ENCODE assay signal across 26 cellular contexts in the genomic region with DNA sequence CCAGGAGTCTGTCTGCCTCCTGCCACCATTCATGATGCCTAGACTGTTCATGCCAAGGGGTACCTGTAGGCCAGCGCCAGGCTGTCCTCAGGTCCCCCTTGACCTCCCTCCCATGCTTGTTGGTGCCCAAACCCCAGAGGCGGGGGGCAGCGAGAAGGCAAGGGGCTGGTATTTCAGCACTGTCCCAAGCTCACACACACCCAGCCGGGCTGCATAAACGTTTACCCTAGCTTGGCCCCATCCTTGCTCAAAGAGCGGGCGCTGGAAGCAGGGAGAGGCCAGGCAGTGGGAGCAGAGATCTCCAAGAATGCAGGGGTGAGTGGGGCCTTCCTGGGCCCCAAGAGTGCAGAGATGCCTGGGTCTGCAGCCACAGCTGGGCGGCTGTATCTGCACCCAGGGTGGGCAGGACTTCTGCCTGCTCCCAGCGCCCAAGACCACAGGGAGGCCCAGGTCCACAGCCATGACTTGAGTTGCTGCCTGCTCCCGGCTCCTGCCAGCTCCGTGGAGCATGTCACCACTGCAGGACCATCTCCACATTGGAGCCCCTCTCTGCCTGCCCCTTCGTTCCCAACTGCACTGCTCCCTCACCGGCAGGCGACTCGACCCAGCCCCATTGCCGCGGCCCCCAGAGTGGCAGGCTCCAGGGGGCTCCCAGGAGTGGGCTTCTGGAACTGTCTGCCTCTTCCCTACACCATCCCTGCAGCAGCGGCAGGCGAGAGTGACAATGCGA.
"Had no signal": no experiment of that assay in that cellular context is flagged by ENCODE, and none has a peak within 500 bp of the region (broad histone marks: within the 10 kb centered on the region; RNA-seq: fewer than 3 reads in every experiment).

No MANE protein-coding gene starts in this region.

- ATAC-seq: activated CD4-positive, alpha-beta T cell treated with anti-CD3 and anti-CD28 coated beads for 36 hours; activated CD4-positive, CD25-positive, alpha-beta regulatory T cell treated with anti-CD3 and anti-CD28 coated beads, Interleukin-2, amount 50 U/mL, for 24 hours; activated CD8-positive, alpha-beta memory T cell treated with anti-CD3 and anti-CD28 coated beads, Interleukin-2, amount 10 ng/mL, durations not matched to agents 7 days and 5 days; activated naive CD8-positive, alpha-beta T cell treated with anti-CD3 and anti-CD28 coated beads, Interleukin-2, amount 50 U/mL, for 24 hours; K562; Panc1 had no signal

- H3K9me3 ChIP-seq: SJCRH30 had no signal

- FAIRE-seq: K562, TTC549 had no signal

- H3K27me3 ChIP-seq: brain microvascular endothelial cell, SJCRH30 had no signal

- H3K36me3 ChIP-seq: brain microvascular endothelial cell, SJCRH30 had no signal

- H3K4me1 ChIP-seq: SJCRH30 had no signal

- DNase-seq: activated CD4-positive, alpha-beta memory T cell treated with anti-CD3 and anti-CD28 coated beads, Interleukin-2, amount 10 ng/mL, durations not matched to agents 7 days and 5 days; activated CD4-positive, alpha-beta T cell treated with anti-CD3 and anti-CD28 coated beads for 36 hours; activated CD4-positive, alpha-beta T cell treated with anti-CD3 and anti-CD28 coated beads, Interleukin-2, amount 50 U/mL, for 1 hour; activated CD8-positive, alpha-beta memory T cell treated with anti-CD3 and anti-CD28 coated beads for 24 hours; activated CD8-positive, alpha-beta memory T cell treated with anti-CD3 and anti-CD28 coated beads, Interleukin-2, amount 10 ng/mL, durations not matched to agents 7 days and 5 days; activated CD8-positive, alpha-beta memory T cell treated with anti-CD3 and anti-CD28 coated beads, Interleukin-2, amount 50 U/mL, for 48 hours; activated effector memory CD4-positive, alpha-beta T cell treated with Interleukin-2 at 50 U/mL for 16 hours; activated naive CD4-positive, alpha-beta T cell treated with anti-CD3 and anti-CD28 coated beads, Interleukin-2, amount 10 ng/mL, durations not matched to agents 7 days and 5 days; activated naive CD8-positive, alpha-beta T cell treated with anti-CD3 and anti-CD28 coated beads, Interleukin-2, amount 50 U/mL, for 24 hours; activated T-cell treated with anti-CD3 and anti-CD28 coated beads, Interleukin-2, amount 50 U/mL, for 48 hours; anterior cingulate cortex; brain microvascular endothelial cell; NCI-H1105 treated with DMSO at 0.1 percent for 48 hours; NCI-H1436; NCI-H1694; NCI-H1930; NCI-H2081 treated with DMSO at 0.1 percent for 48 hours; NCI-H226; NCI-H524 treated with DMSO at 0.1 percent for 48 hours; SHP77; SJCRH30 had no signal

- H3K27ac ChIP-seq: brain microvascular endothelial cell, SJCRH30, SK-N-MC had no signal

- H3K4me3 ChIP-seq: K562, SJCRH30, SK-N-MC had no signal
